ENCODE assay signal across 18 cellular contexts in the genomic region with DNA sequence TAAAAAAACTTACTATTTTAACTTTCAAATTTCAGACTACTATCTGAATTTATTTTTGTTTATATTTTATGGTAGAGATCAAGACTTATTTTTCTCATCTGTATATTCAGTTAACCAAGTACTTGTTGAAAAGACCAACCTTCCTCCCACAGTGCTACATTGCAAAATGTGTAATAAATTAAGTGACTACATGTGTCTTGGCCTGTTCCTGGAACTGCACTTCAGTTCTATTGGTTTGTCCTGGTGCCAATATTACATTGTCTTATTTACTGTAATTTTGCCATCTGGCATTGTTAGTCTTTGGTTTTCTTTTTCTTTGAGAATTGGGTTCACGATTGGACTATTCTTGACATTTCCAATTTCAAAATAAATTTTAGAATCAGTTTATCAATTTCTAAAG.
DNase-seq lines count a peak whose midpoint lies in the region; ATAC-seq lines count a peak whose summit lies in the region.
"Had no signal": no experiment of that assay in that cellular context is flagged by ENCODE, and none has a peak within 500 bp of the region (broad histone marks: within the 10 kb centered on the region; RNA-seq: fewer than 3 reads in every experiment).

No MANE protein-coding gene starts in this region.

- H3K9me3 Mint-ChIP-seq in activated naive CD8-positive, alpha-beta T cell treated with anti-CD3 and anti-CD28 coated beads for 36 hours, result peaks cover 3% of the 10 kb centered on the region

- H3K27me3 Mint-ChIP-seq in activated naive CD8-positive, alpha-beta T cell treated with anti-CD3 and anti-CD28 coated beads for 36 hours, result peaks cover 7% of the 10 kb centered on the region
- H3K27me3 Mint-ChIP-seq: CD4-positive, CD25-positive, alpha-beta regulatory T cell; IgD-negative memory B cell had no signal

- DNase-seq in DMS 273 (lab: John Stamatoyannopoulos, UW; ENCODE audit: unreplicated experiment) (peak; percentile 75), LHCN-M2 (ENCODE audit: low read depth) (peak; percentile 17), OCI-M1 (lab: John Stamatoyannopoulos, UW) (peak; percentile 3), fibroblast of peridontal ligament (ENCODE audit: extremely low read depth) (peak; percentile 71), SKM-1 (lab: John Stamatoyannopoulos, UW; ENCODE audit: unreplicated experiment) (no peak), NCI-H1092 treated with DMSO at 0.1 percent for 48 hours (lab: John Stamatoyannopoulos, UW) (no peak)
- DNase-seq in activated naive CD8-positive, alpha-beta T cell treated with anti-CD3 and anti-CD28 coated beads for 36 hours, result no peak
- DNase-seq: CD4-positive, CD25-positive, alpha-beta regulatory T cell; GOT3; NCI-H1092; NCI-H187; NCI-H2227 treated with DMSO at 0.1 percent for 48 hours; NCI-H524; NCI-H82; Peyer's patch had no signal

- no peak overlapping the region for H3K4me3 Mint-ChIP-seq in activated naive CD8-positive, alpha-beta T cell treated with anti-CD3 and anti-CD28 coated beads for 36 hours
- H3K4me3 Mint-ChIP-seq: CD4-positive, CD25-positive, alpha-beta regulatory T cell; IgD-negative memory B cell had no signal

- H3K36me3 Mint-ChIP-seq in activated naive CD8-positive, alpha-beta T cell treated with anti-CD3 and anti-CD28 coated beads for 36 hours, result no peaks in the 10 kb centered on the region
- H3K36me3 Mint-ChIP-seq: CD4-positive, CD25-positive, alpha-beta regulatory T cell; IgD-negative memory B cell had no signal

- no peak overlapping the region for H3K27ac Mint-ChIP-seq in activated naive CD8-positive, alpha-beta T cell treated with anti-CD3 and anti-CD28 coated beads for 36 hours
- H3K27ac Mint-ChIP-seq: CD4-positive, CD25-positive, alpha-beta regulatory T cell; IgD-negative memory B cell had no signal

- H3K4me1 Mint-ChIP-seq in activated naive CD8-positive, alpha-beta T cell treated with anti-CD3 and anti-CD28 coated beads for 36 hours, result no peaks in the 10 kb centered on the region
- H3K4me1 Mint-ChIP-seq: CD4-positive, CD25-positive, alpha-beta regulatory T cell; IgD-negative memory B cell had no signal

- ATAC-seq in GM21529 (IDR thresholded peaks at IDR 0.05; ENCODE audit: unreplicated experiment), result no peak
- ATAC-seq: A549 had no signal

Comparison
In these comparisons a context has a peak if more than half of its experiments do, and no peak if none do; other contexts are left out.
1. DNase-seq: peak in DMS 273 (single experiment), LHCN-M2 (single experiment), OCI-M1 (single experiment) and fibroblast of peridontal ligament (single experiment); none in SKM-1 (single experiment), activated naive CD8-positive, alpha-beta T cell treated with anti-CD3 and anti-CD28 coated beads for 36 hours (single experiment) and NCI-H1092 treated with DMSO at 0.1 percent for 48 hours (single experiment).